In the genomic region with DNA sequence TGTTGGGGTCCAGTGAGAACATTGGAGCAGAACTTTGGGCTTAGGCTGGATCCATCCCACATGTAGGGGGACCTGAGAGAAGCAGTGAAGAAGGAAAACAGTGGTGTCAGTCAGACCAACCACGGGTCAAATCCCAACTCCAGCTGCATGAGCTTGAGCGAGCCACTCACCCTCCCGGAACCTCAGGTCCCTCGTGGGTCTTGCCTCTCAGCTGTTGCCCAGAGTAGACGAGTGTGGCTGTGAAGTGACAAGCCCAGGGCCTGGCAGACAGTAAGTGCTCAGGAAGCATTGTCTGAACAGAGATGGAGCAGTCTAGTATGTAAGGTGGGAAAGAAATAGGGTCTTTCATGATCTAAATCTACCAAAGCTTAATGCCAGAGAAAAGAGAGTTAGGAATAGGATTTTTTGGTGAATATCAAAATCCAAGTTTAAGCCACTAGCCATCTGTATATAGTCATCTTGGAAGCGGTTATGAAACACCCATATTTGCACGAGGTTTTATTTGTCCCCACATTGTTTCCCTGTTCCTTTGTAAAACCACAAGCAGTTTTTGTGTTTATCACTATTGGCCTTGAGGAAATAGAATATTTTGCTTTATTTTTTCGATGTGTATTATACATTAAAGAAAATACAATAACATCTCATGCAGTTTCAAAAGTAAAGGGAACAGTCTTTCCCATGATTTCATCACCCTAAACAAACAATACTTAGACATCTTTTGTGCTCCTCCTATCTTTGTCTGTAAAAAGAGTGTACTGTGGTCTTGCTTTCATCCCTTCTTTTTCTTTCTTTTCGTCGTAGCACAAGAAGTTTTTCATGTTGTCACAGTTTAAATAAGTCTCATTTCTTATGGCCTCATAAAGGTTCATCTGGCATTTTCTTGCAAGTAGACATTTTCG, we compare ENCODE assay signal across 1 cellular context.
TF ChIP-seq lines count a peak whose summit lies in the region.

No MANE protein-coding gene starts in this region.

TF ChIP-seq in K562, 482 proteins besides CTCF, POLR2A, EP300 and RAD21 (continued from another document and continues in another):
- TF ChIP-seq HINFP (tag; conservative IDR thresholded peaks at IDR 0.05; ENCODE audit: low read depth) (peak; percentile 43; the same call in 1 of the 2 replicates), FOXP1 (CRISPR knock-in tag; IDR thresholded peaks at IDR 0.05) (no peak), NR2C1 (IDR thresholded peaks at IDR 0.05) (no peak), NR2C1 (tag; IDR thresholded peaks at IDR 0.05) (peak; percentile 22), ZC3H8 (IDR thresholded peaks at IDR 0.05) (no peak), SOX6 (IDR thresholded peaks at IDR 0.05) (peak; percentile 98), ZC3H4 (CRISPR knock-in tag; IDR thresholded peaks at IDR 0.05; ENCODE audit: borderline replicate concordance) (no peak), SRF (CRISPR knock-in tag; IDR thresholded peaks at IDR 0.05) (0 out of 4 replicates have a peak, but pooled peaks of 1 of the 2 experiments have one; percentile 12), ZNF655 (CRISPR knock-in tag; IDR thresholded peaks at IDR 0.05) (no peak), CBFA2T3 (IDR thresholded peaks at IDR 0.05) (no peak), GTF2A2 (tag; IDR thresholded peaks at IDR 0.05) (peak; percentile 48; the same call in 1 of the 2 replicates), STAG1 (CRISPR knock-in tag; IDR thresholded peaks at IDR 0.05; ENCODE audit: borderline replicate concordance) (no peak), FOXA3 (CRISPR knock-in tag; conservative IDR thresholded peaks at IDR 0.05 in 1 of 2, IDR thresholded peaks at IDR 0.05 in 1 of 2) (peak in 1 of 2 experiments; percentile 70; a peak in 2 of 4 replicates), SIN3A (IDR thresholded peaks at IDR 0.05; ENCODE audit: borderline replicate concordance in 2 of 2, control insufficient read depth in 1 of 2, low read depth in 2 of 2, low read length in 2 of 2) (no peak), KLF1 (tag; IDR thresholded peaks at IDR 0.05) (no peak), ZNF408 (CRISPR knock-in tag; IDR thresholded peaks at IDR 0.05; ENCODE audit: low read depth) (no peak), ZZZ3 (IDR thresholded peaks at IDR 0.05) (no peak), NR2C2 (CRISPR knock-in tag; IDR thresholded peaks at IDR 0.05) (no peak), NR2C2 (tag; IDR thresholded peaks at IDR 0.05) (peak; percentile 33; the same call in 1 of the 2 replicates), GABPB1 (CRISPR knock-in tag; IDR thresholded peaks at IDR 0.05) (no peak), CXXC5 (CRISPR knock-in tag; IDR thresholded peaks at IDR 0.05) (peak; percentile 23), CHD1 (IDR thresholded peaks at IDR 0.05; ENCODE audit: low read length) (no peak), ZNF79 (CRISPR knock-in tag; IDR thresholded peaks at IDR 0.05; ENCODE audit: low read depth) (no peak), ZNF174 (CRISPR knock-in tag; IDR thresholded peaks at IDR 0.05) (no peak), PRDM10 (IDR thresholded peaks at IDR 0.05; ENCODE audit: partially characterized antibody) (no peak), HDGF (IDR thresholded peaks at IDR 0.05) (no peak), ZNF311 (CRISPR knock-in tag; IDR thresholded peaks at IDR 0.05) (0 out of 2 replicates have a peak, but pooled peaks have one; percentile 17), SUPT5H (IDR thresholded peaks at IDR 0.05) (no peak), NCOA1 (IDR thresholded peaks at IDR 0.05; ENCODE audit: low read depth) (no peak), SRSF7 (optimal IDR thresholded peaks at IDR 0.05; ENCODE audit: low read depth, low read length) (no peak), HDAC8 (tag; IDR thresholded peaks at IDR 0.05) (0 out of 2 replicates have a peak, but pooled peaks have one; percentile 18), ZEB2 (IDR thresholded peaks at IDR 0.05) (no peak), MECOM (CRISPR knock-in tag; IDR thresholded peaks at IDR 0.05) (peak; percentile 68; the same call in 1 of the 2 replicates), ZNF436 (CRISPR knock-in tag; IDR thresholded peaks at IDR 0.05) (no peak), DMBX1 (CRISPR knock-in tag; IDR thresholded peaks at IDR 0.05; ENCODE audit: borderline replicate concordance) (peak; percentile 15; the same call in 1 of the 2 replicates), IRF9 (tag; IDR thresholded peaks at IDR 0.05) (0 out of 2 replicates have a peak, but pooled peaks have one; percentile 53), ETV1 (tag; conservative IDR thresholded peaks at IDR 0.05; ENCODE audit: low read depth) (0 out of 2 replicates have a peak, but pooled peaks have one; percentile 7)
- TF ChIP-seq, protein P1, sequence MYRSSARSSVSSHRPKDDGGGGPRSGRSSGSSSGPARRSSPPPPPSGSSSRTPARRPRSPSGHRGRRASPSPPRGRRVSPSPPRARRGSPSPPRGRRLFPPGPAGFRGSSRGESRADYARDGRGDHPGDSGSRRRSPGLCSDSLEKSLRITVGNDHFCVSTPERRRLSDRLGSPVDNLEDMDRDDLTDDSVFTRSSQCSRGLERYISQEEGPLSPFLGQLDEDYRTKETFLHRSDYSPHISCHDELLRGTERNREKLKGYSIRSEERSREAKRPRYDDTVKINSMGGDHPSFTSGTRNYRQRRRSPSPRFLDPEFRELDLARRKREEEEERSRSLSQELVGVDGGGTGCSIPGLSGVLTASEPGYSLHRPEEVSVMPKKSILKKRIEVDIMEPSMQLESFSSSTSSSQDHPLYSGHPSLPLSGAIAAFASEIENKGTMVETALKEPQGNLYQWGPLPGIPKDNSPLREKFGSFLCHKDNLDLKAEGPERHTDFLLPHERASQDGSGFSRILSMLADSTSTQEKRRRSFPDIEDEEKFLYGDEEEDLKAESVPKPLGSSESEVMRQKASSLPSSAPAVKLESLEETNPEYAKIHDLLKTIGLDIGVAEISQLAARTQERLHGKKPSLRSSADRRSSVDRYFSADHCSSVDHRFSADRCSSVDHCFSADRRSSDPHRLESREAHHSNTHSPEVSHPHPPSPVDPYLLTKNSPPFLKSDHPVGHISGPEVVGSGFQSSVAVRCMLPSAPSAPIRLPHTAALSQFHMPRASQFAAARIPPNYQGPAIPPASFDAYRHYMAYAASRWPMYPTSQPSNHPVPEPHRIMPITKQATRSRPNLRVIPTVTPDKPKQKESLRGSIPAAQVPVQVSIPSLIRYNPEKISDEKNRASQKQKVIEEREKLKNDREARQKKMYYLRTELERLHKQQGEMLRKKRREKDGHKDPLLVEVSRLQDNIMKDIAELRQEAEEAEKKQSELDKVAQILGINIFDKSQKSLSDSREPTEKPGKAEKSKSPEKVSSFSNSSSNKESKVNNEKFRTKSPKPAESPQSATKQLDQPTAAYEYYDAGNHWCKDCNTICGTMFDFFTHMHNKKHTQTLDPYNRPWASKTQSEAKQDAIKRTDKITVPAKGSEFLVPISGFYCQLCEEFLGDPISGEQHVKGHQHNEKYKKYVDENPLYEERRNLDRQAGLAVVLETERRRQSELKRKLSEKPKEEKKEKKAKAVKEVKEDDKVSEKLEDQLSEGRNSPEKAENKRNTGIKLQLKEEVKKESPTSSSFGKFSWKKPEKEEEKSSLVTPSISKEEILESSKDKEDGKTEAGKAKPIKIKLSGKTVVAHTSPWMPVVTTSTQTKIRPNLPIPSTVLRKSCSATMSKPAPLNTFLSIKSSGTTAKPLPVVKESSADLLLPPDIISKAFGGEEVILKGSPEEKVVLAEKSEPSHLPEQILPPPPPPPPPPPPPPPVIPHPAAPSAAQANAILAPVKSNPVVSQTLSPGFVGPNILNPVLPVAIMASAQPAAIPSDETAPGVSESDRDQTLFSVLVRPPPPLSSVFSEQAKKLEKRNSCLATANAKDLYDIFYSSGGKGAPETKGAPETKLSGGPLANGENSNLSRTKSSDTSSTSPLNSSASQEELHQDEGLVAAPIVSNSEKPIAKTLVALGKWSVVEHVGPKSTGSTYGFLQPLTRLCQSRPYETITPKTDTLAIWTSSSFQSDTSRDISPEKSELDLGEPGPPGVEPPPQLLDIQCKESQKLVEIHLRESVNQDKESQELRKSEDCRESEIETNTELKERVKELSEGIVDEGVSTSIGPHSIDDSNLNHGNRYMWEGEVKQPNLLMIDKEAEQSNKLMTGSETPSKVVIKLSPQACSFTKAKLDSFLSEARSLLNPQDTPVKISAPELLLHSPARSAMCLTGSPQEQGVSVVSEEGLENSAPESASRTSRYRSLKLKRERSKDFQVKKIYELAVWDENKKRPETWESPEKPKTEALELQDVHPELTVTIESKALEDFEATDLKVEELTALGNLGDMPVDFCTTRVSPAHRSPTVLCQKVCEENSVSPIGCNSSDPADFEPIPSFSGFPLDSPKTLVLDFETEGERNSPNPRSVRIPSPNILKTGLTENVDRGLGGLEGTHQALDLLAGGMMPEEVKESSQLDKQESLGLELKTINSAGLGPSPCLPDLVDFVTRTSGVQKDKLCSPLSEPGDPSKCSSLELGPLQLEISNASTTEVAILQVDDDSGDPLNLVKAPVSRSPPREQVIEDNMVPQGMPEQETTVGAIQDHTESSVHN (IDR thresholded peaks at IDR 0.05; ENCODE audit: borderline replicate concordance in 1 of 2, low read depth in 1 of 2): no peak
- TF ChIP-seq, protein P2, sequence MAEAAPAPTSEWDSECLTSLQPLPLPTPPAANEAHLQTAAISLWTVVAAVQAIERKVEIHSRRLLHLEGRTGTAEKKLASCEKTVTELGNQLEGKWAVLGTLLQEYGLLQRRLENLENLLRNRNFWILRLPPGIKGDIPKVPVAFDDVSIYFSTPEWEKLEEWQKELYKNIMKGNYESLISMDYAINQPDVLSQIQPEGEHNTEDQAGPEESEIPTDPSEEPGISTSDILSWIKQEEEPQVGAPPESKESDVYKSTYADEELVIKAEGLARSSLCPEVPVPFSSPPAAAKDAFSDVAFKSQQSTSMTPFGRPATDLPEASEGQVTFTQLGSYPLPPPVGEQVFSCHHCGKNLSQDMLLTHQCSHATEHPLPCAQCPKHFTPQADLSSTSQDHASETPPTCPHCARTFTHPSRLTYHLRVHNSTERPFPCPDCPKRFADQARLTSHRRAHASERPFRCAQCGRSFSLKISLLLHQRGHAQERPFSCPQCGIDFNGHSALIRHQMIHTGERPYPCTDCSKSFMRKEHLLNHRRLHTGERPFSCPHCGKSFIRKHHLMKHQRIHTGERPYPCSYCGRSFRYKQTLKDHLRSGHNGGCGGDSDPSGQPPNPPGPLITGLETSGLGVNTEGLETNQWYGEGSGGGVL (CRISPR knock-in tag; IDR thresholded peaks at IDR 0.05): no peak
- TF ChIP-seq, protein P3, sequence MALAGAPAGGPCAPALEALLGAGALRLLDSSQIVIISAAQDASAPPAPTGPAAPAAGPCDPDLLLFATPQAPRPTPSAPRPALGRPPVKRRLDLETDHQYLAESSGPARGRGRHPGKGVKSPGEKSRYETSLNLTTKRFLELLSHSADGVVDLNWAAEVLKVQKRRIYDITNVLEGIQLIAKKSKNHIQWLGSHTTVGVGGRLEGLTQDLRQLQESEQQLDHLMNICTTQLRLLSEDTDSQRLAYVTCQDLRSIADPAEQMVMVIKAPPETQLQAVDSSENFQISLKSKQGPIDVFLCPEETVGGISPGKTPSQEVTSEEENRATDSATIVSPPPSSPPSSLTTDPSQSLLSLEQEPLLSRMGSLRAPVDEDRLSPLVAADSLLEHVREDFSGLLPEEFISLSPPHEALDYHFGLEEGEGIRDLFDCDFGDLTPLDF (CRISPR knock-in tag; IDR thresholded peaks at IDR 0.05): no peak
